Comparison of ENCODE assay signal across 1 cellular context in the genomic region with DNA sequence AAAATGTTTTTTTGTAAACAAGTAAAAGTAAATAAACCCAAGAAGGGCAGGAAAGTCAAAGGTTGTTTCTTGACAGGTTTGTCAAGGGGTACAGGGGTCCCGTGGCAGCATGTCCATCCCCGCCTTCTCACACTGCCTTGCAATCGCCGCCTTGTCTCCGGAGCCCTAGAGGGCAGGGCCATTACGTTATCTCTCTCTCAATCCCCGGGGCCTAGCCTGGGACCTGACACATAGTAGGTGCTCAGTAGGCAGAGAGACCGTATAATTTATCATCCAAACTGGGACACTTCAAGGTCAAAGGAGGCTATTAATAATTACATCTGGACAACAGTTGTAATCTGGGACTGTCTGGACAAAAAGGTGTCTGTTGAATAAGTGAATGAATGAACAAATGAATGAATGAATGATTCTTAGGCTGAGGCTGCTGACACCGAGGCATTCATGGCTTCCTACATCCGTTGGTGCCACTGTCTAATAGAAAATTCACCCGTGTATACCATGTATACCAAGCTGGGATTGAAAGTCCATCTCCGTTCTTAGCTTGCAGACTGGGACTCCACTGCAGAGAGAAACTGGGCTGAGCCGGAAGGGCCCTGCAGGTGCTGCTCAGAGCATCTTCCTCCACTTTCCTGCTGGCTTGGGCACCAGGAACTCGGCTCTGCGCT.
TF ChIP-seq lines count a peak whose summit lies in the region.

No MANE protein-coding gene starts in this region.

TF ChIP-seq in HepG2, 621 proteins besides CTCF, POLR2A, EP300 and RAD21:
- TF ChIP-seq ZNF24 (IDR thresholded peaks at IDR 0.05), result peak; percentile 79
- TF ChIP-seq ZKSCAN1 (IDR thresholded peaks at IDR 0.05; ENCODE audit: low read length), result 0 out of 2 replicates have a peak, but pooled peaks have one; percentile 11
- no peak for TF ChIP-seq TBL1XR1 (IDR thresholded peaks at IDR 0.05; ENCODE audit: borderline replicate concordance, low read length, partially characterized antibody)
- TF ChIP-seq SCMH1 (CRISPR knock-in tag; IDR thresholded peaks at IDR 0.05; ENCODE audit: borderline replicate concordance), result no peak
TF ChIP-seq in HepG2: peak in this region for 2.
